13 cellular contexts compared by ENCODE assay signal in the genomic region with DNA sequence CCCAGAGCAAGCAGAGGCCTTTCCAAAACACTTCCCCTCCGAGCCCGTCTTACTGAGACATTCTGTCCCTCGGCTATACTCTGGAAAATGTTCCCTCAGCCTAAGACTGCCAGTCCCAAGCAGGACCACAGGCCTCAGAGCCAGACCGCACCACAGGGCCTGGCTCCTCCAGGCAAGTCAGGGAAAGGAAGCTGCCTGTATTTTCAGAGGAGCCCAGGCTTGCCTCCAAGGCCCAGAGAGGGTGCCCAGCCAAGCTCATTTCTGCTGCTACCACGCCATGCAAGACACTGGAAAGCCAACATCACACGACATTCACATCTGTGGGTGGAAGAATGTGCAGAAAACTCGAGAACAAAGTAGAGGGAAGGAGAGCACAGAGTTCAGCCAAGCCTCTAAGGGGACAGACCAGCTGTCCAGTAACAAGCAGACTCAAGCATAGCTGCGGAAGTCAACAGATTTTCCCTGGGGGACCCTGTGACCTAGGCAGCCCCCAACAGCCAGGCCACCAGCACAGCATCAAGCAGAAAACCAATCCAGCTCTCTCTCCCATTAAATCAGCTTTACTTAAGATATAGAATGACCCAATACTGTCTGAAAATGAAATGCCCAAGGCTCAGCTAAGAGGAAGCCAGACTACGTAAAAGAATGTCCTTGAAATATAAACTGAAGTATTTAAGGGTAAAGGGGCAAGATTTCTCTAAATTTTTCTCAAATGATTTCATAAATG.
DNase-seq lines count a peak whose midpoint lies in the region.
"Had no signal": no experiment of that assay in that cellular context is flagged by ENCODE, and none has a peak within 500 bp of the region (broad histone marks: within the 10 kb centered on the region; RNA-seq: fewer than 3 reads in every experiment).

No MANE protein-coding gene starts in this region.

- H3K36me3 Mint-ChIP-seq in IgD-negative memory B cell (peaks cover 5% of the 10 kb centered on the region), immature natural killer cell (peaks cover 2 to 11% (median 8%) of the 10 kb centered on the region in 3 donors)
- H3K36me3 Mint-ChIP-seq in T-helper 2 cell treated with Interferon-gamma antibody and Interleukin-4, amounts not matched to agents 5 μg/mL and 100 μg/mL, for 36 hours (ENCODE audit: low read depth), result peaks cover 17% of the 10 kb centered on the region

- H3K4me1 Mint-ChIP-seq in IgD-negative memory B cell (peaks cover 22 to 35% (median 30%) of the 10 kb centered on the region in 3 donors), immature natural killer cell (peaks cover 11 to 15% of the 10 kb centered on the region in 2 donors)
- H3K4me1 Mint-ChIP-seq in T-helper 2 cell treated with Interferon-gamma antibody and Interleukin-4, amounts not matched to agents 5 μg/mL and 100 μg/mL, for 36 hours (ENCODE audit: low read depth), result no peaks in the 10 kb centered on the region
- H3K4me1 Mint-ChIP-seq: activated CD4-positive, alpha-beta memory T cell treated with anti-CD3 and anti-CD28 coated beads, Interleukin-2, amount 10 ng/mL, durations not matched to agents 7 days and 5 days had no signal

- peak overlapping the region; percentile 99 for H3K27ac ChIP-seq in substantia nigra (ENCODE audit: low read depth, low read length, poor library complexity, severe bottlenecking)
- H3K27ac ChIP-seq: SK-N-MC had no signal

- H3K27me3 Mint-ChIP-seq in IgD-negative memory B cell (peaks cover 5% of the 10 kb centered on the region), immature natural killer cell (ENCODE audit: low read depth in 3 of 3) (peaks cover 0 to 2% (median 2%) of the 10 kb centered on the region in 3 donors)
- H3K27me3 Mint-ChIP-seq in T-helper 2 cell treated with Interferon-gamma antibody and Interleukin-4, amounts not matched to agents 5 μg/mL and 100 μg/mL, for 36 hours (ENCODE audit: low read depth), result no peaks in the 10 kb centered on the region
- H3K27me3 Mint-ChIP-seq: activated naive CD8-positive, alpha-beta T cell treated with anti-CD3 and anti-CD28 coated beads, Interleukin-2, amount 10 ng/mL, durations not matched to agents 7 days and 5 days had no signal

- DNase-seq in fibroblast of gingiva (ENCODE audit: low read depth) (peak; percentile 68), midbrain (lab: John Stamatoyannopoulos, UW) (peak; percentile 30), substantia nigra (lab: John Stamatoyannopoulos, UW) (peak in 21 of 49 donors; percentile 17 to 58 (median 35)), GM19240 (ENCODE audit: insufficient read length, low spot score) (no peak), GM19238 (ENCODE audit: insufficient read length, low spot score) (no peak), immature natural killer cell (no peak)
- DNase-seq in T-helper 2 cell treated with Interferon-gamma antibody and Interleukin-4, amounts not matched to agents 5 μg/mL and 100 μg/mL, for 36 hours (ENCODE audit: low spot score), result no peak
- DNase-seq: activated CD4-positive, alpha-beta memory T cell treated with anti-CD3 and anti-CD28 coated beads, Interleukin-2, amount 10 ng/mL, durations not matched to agents 7 days and 5 days; activated naive CD8-positive, alpha-beta T cell treated with anti-CD3 and anti-CD28 coated beads, Interleukin-2, amount 10 ng/mL, durations not matched to agents 7 days and 5 days; erythroblast; naive B cell had no signal

- H3K4me3 Mint-ChIP-seq in IgD-negative memory B cell (no peak overlapping the region), immature natural killer cell (no peak overlapping the region)
- no peak overlapping the region for H3K4me3 Mint-ChIP-seq in T-helper 2 cell treated with Interferon-gamma antibody and Interleukin-4, amounts not matched to agents 5 μg/mL and 100 μg/mL, for 36 hours
- H3K4me3 Mint-ChIP-seq: activated CD4-positive, alpha-beta memory T cell treated with anti-CD3 and anti-CD28 coated beads, Interleukin-2, amount 10 ng/mL, durations not matched to agents 7 days and 5 days; activated naive CD8-positive, alpha-beta T cell treated with anti-CD3 and anti-CD28 coated beads, Interleukin-2, amount 10 ng/mL, durations not matched to agents 7 days and 5 days had no signal

- H3K27ac Mint-ChIP-seq in IgD-negative memory B cell (peak overlapping the region in 2 of 3 donors; percentile 9 to 85), immature natural killer cell (no peak overlapping the region)
- no peak overlapping the region for H3K27ac Mint-ChIP-seq in T-helper 2 cell treated with Interferon-gamma antibody and Interleukin-4, amounts not matched to agents 5 μg/mL and 100 μg/mL, for 36 hours
- H3K27ac Mint-ChIP-seq: activated CD4-positive, alpha-beta memory T cell treated with anti-CD3 and anti-CD28 coated beads, Interleukin-2, amount 10 ng/mL, durations not matched to agents 7 days and 5 days; activated naive CD8-positive, alpha-beta T cell treated with anti-CD3 and anti-CD28 coated beads, Interleukin-2, amount 10 ng/mL, durations not matched to agents 7 days and 5 days had no signal

- peaks cover 0 to 2% (median 2%) of the 10 kb centered on the region in 3 donors for H3K9me3 Mint-ChIP-seq in IgD-negative memory B cell
- no peaks in the 10 kb centered on the region for H3K9me3 Mint-ChIP-seq in T-helper 2 cell treated with Interferon-gamma antibody and Interleukin-4, amounts not matched to agents 5 μg/mL and 100 μg/mL, for 36 hours
- H3K9me3 Mint-ChIP-seq in immature natural killer cell, result no peaks in the 10 kb centered on the region

Comparison
In these comparisons a context has a peak if more than half of its experiments do, and no peak if none do; other contexts are left out.
1. H3K27ac Mint-ChIP-seq: peak in IgD-negative memory B cell (2 of 3); none in T-helper 2 cell treated with Interferon-gamma antibody and Interleukin-4, amounts not matched to agents 5 μg/mL and 100 μg/mL, for 36 hours (single experiment) and immature natural killer cell (0 of 6).
2. DNase-seq: peak in fibroblast of gingiva (single experiment) and midbrain (single experiment); none in T-helper 2 cell treated with Interferon-gamma antibody and Interleukin-4, amounts not matched to agents 5 μg/mL and 100 μg/mL, for 36 hours (single experiment), GM19240 (single experiment), GM19238 (single experiment) and immature natural killer cell (0 of 3).